In the genomic region with DNA sequence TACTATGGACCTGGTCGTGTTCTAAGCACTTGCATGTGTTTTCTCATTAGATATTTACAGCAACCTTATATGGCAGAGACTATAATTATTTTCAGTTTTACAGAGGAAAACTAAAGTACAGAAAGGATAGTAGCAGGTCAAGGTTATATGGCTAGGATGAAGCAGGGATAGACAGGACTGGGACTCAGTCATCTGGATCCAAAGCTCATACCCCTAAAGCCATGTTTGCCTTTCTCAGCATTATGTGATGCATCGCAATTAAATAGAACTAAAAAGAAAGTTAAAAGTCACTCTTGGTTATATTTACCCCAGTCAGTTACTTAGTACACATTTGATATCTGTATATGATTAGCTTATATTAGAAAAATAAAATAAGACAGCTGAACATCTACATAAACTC, we compare ENCODE assay signal across 28 cellular contexts. TPM values are rescaled to one million over a fixed set of nuclear protein-coding genes. Genes with fewer than 3 reads are reported as not detected.
"Had no signal": no experiment of that assay in that cellular context is flagged by ENCODE, and none has a peak within 500 bp of the region (broad histone marks: within the 10 kb centered on the region; RNA-seq: fewer than 3 reads in every experiment).

No MANE protein-coding gene starts in this region.

- H3K4me1 ChIP-seq: parathyroid adenoma, psoas muscle, suprapubic skin, testis, tibial artery, transverse colon, upper lobe of right lung, uterus had no signal

- H3K27ac ChIP-seq: ovary, parathyroid adenoma, psoas muscle, skin epidermis, suprapubic skin, testis, tibial artery, transverse colon, upper lobe of right lung, uterus had no signal

- ATAC-seq: naive thymus-derived CD8-positive, alpha-beta T cell; natural killer cell treated with Interleukin-12 subunit alpha and Interleukin-12 subunit beta and Interleukin-15 and Interleukin-18, amount 100 ng/mL, for 72 hours; psoas muscle; sciatic nerve; stimulated activated memory B cell treated with anti-CD40 and anti-IgM and Interleukin-4, amounts not matched to agents 10 μg/mL and 1 μg/mL and 100 μg/mL, for 72 hours; stimulated activated naive CD8-positive, alpha-beta T cell treated with anti-CD3 and anti-CD28 coated beads, Interleukin-15, amount 100 ng/mL, for 72 hours; stimulated activated naive CD8-positive, alpha-beta T cell treated with anti-CD3 and anti-CD28 coated beads, Interleukin-15, Interleukin-2, amounts not matched to agents 100 U/mL and 50 U/mL, for 24 hours; upper lobe of right lung had no signal

- DNase-seq: naive B cell; naive thymus-derived CD8-positive, alpha-beta T cell; nephron progenitor cell; occipital lobe; ovary; posterior cingulate gyrus; psoas muscle; right cardiac atrium; stimulated activated CD4-positive, alpha-beta T cell treated with anti-CD3 and anti-CD28 coated beads, Interleukin-15, amount 100 ng/mL, for 24 hours; stimulated activated CD4-positive, alpha-beta T cell treated with anti-CD3 and anti-CD28 coated beads, Interleukin-2, amount 100 ng/mL, for 24 hours; stimulated activated CD4-positive, alpha-beta T cell treated with anti-CD3 and anti-CD28 coated beads, Interleukin-2, amount 100 ng/mL, for 48 hours; stimulated activated CD4-positive, alpha-beta T cell treated with anti-CD3 and anti-CD28 coated beads, Interleukin-4, amount 100 ng/mL, for 4 hours; stimulated activated CD8-positive, alpha-beta memory T cell treated with anti-CD3 and anti-CD28 coated beads, Interleukin-4, amount 100 ng/mL, for 48 hours; stimulated activated naive CD4-positive, alpha-beta T cell; stimulated activated naive CD8-positive, alpha-beta T cell treated with anti-CD3 and anti-CD28 coated beads, Interleukin-15, amount 100 ng/mL, for 72 hours; stimulated activated naive CD8-positive, alpha-beta T cell treated with anti-CD3 and anti-CD28 coated beads, Interleukin-15, Interleukin-2, amounts not matched to agents 100 U/mL and 50 U/mL, for 24 hours; substantia nigra; testis; tibial artery; transverse colon; upper lobe of right lung; uterus had no signal

- H2AFZ ChIP-seq: parathyroid adenoma had no signal

- H3K27me3 ChIP-seq: ovary, suprapubic skin, testis, tibial artery, transverse colon, upper lobe of right lung, uterus had no signal

- H3K4me3 ChIP-seq: ovary, psoas muscle, skin epidermis, suprapubic skin, testis, tibial artery, transverse colon, upper lobe of right lung, uterus had no signal

- H3K79me2 ChIP-seq: parathyroid adenoma had no signal

- H3K9me3 ChIP-seq: ovary, psoas muscle, suprapubic skin, testis, tibial artery, transverse colon, upper lobe of right lung, uterus had no signal

- H3K9ac ChIP-seq: parathyroid adenoma had no signal

- H3K36me3 ChIP-seq: ovary, suprapubic skin, tibial artery, transverse colon, upper lobe of right lung, uterus had no signal

RNA-seq across cellular contexts. Expression of a gene that starts 13.3 kb away (rescaled TPM):
- total RNA-seq: naive thymus-derived CD8-positive, alpha-beta T cell had no signal
- polyA plus RNA-seq: naive thymus-derived CD8-positive, alpha-beta T cell had no signal
